Comparison of ENCODE assay signal across 16 cellular contexts in the genomic region with DNA sequence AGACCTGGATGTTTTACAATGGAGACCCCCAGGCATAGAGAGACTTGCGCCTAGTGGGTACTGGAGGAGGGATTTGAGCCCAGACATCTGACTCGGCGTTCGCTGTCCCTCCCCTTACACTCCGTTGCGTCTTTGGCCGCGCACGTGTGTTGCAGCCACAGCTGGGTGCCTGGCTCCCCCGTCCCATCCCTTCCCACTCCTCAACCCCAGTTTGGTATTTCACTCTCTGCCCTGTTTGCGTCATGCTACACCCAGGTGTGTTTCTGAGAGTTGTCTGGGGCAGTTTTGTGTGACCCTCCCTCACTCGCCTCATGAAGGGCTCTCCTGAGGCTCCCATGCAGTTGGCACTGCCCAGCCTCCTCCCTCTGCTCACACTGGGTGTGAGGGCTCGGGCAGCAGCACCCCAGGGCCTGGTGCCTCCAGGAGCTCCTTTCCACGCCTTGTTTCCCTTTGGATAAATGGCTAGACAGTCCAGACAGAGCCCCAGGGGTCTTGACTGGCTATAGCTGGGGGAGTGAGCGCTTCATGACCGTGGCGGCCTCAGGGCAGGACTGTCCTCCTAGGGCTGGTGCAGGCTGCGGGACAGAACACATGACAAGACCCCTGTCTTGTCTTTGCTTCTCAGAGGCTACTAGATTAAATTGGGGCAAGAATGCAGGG. TPM values are rescaled to one million over a fixed set of nuclear protein-coding genes. Genes with fewer than 3 reads are reported as not detected.
A peak's percentile ranks its signal among the peaks of the same experiment; 100 is the strongest.
DNase-seq lines count a peak whose midpoint lies in the region; ATAC-seq, FAIRE-seq and TF ChIP-seq lines count a peak whose summit lies in the region.
"Had no signal": no experiment of that assay in that cellular context is flagged by ENCODE, and none has a peak within 500 bp of the region (broad histone marks: within the 10 kb centered on the region; RNA-seq: fewer than 3 reads in every experiment).

No MANE protein-coding gene starts in this region.

- no peak overlapping the region for H3K9ac ChIP-seq in neural progenitor cell
- H3K9ac ChIP-seq in kidney (ENCODE audit: low read length in 2 of 2), result no peak overlapping the region

- H3K27me3 ChIP-seq in CD4-positive, alpha-beta memory T cell (ENCODE audit: insufficient read depth, low read length), result no peaks in the 10 kb centered on the region
- no peaks in the 10 kb centered on the region for H3K27me3 ChIP-seq in ascending aorta
- no peaks in the 10 kb centered on the region for H3K27me3 ChIP-seq in neural progenitor cell
- H3K27me3 ChIP-seq: cardiac muscle cell had no signal

- peaks cover 100% of the 10 kb centered on the region for H3K4me1 Mint-ChIP-seq in activated CD4-positive, alpha-beta T cell treated with anti-CD3 and anti-CD28 coated beads for 36 hours
- H3K4me1 Mint-ChIP-seq in CD4-positive, alpha-beta memory T cell, result peaks cover 54 to 99% (median 84%) of the 10 kb centered on the region in 4 donors
- H3K4me1 Mint-ChIP-seq in neural progenitor cell, result peaks cover 5% of the 10 kb centered on the region
- H3K4me1 Mint-ChIP-seq: nephron had no signal

- no peaks in the 10 kb centered on the region for H3K27me3 Mint-ChIP-seq in activated CD4-positive, alpha-beta T cell treated with anti-CD3 and anti-CD28 coated beads for 36 hours
- H3K27me3 Mint-ChIP-seq in CD4-positive, alpha-beta memory T cell, result no peaks in the 10 kb centered on the region
- peaks cover 13% of the 10 kb centered on the region for H3K27me3 Mint-ChIP-seq in neural progenitor cell (ENCODE audit: insufficient read depth, low read depth)

- no peaks in the 10 kb centered on the region for H3F3A ChIP-seq in neural progenitor cell (ENCODE audit: low read depth)

- peak overlapping the region; percentile 53 for H3K4me3 Mint-ChIP-seq in activated CD4-positive, alpha-beta T cell treated with anti-CD3 and anti-CD28 coated beads for 36 hours
- peak overlapping the region; percentile 86 to 99 (median 96) for H3K4me3 Mint-ChIP-seq in CD4-positive, alpha-beta memory T cell
- H3K4me3 Mint-ChIP-seq in neural progenitor cell, result no peak overlapping the region
- H3K4me3 Mint-ChIP-seq: nephron; stimulated activated naive B cell treated with anti-CD40 and anti-IgM and Interleukin-4, amounts not matched to agents 10 μg/mL and 1 μg/mL and 100 μg/mL, for 72 hours had no signal

- H3K9me2 ChIP-seq in OCI-LY7 (ENCODE audit: insufficient read depth, low read length), result no peaks in the 10 kb centered on the region

- ATAC-seq in activated CD4-positive, alpha-beta T cell treated with anti-CD3 and anti-CD28 coated beads for 36 hours, result no peak
- ATAC-seq in HG02610 (IDR thresholded peaks at IDR 0.05; ENCODE audit: unreplicated experiment), result no peak

- H4K20me1 ChIP-seq in neural progenitor cell (ENCODE audit: low read depth) (peaks cover 65% of the 10 kb centered on the region), OCI-LY7 (ENCODE audit: insufficient read depth, low read length) (no peaks in the 10 kb centered on the region)

- H2AFZ ChIP-seq in neural progenitor cell (replicated peaks) (no peak overlapping the region), OCI-LY7 (ENCODE audit: low read length) (no peak overlapping the region)

- no peak overlapping the region for H3K4me2 ChIP-seq in neural progenitor cell
- no peak overlapping the region for H3K4me2 ChIP-seq in OCI-LY7 (ENCODE audit: low read length)
- H3K4me2 ChIP-seq: A549 had no signal

- peak overlapping the region; percentile 91 for H3K27ac Mint-ChIP-seq in activated CD4-positive, alpha-beta T cell treated with anti-CD3 and anti-CD28 coated beads for 36 hours
- peak overlapping the region; percentile 95 to 99 (median 98) for H3K27ac Mint-ChIP-seq in CD4-positive, alpha-beta memory T cell
- peak overlapping the region; percentile 37 for H3K27ac Mint-ChIP-seq in neural progenitor cell
- H3K27ac Mint-ChIP-seq: nephron had no signal

- intact Hi-C loops in activated CD4-positive, alpha-beta T cell treated with anti-CD3 and anti-CD28 coated beads for 36 hours (cut with DNase I, micrococcal nuclease), result loop anchor here in 1 of 2 experiments (1.0 kb wide), 1 partner anchor 10 kb away; no protein-coding TSS in a partner anchor
- intact Hi-C loops in CD4-positive, alpha-beta memory T cell (cut with micrococcal nuclease), result no loop called here
- intact Hi-C loops in ascending aorta (cut with DNase I), result loop anchor here (5.0 kb wide), 1 partner anchor 71 kb away; no protein-coding TSS in a partner anchor
- intact Hi-C loops in OCI-LY7 (cut with micrococcal nuclease; ENCODE audit: unreplicated experiment), result no loop called here
- intact Hi-C loops in kidney (cut with DNase I), result no loop called here

- H3K27ac ChIP-seq in CD4-positive, alpha-beta memory T cell (ENCODE audit: low read depth, low read length), result peak overlapping the region; percentile 97
- H3K27ac ChIP-seq in ascending aorta (peak overlapping the region in 1 of 2 donors; percentile 25), neural progenitor cell (no peak overlapping the region), OCI-LY7 (ENCODE audit: low read depth, low read length, poor library complexity, severe bottlenecking) (no peak overlapping the region), kidney (ENCODE audit: low read depth in 2 of 2, low read length in 2 of 2) (no peak overlapping the region)
- H3K27ac ChIP-seq: cardiac muscle cell, WERI-Rb-1 had no signal

- CTCF ChIA-PET in activated CD4-positive, alpha-beta T cell treated with anti-CD3 and anti-CD28 coated beads for 36 hours (lab: Charles Lee), result interaction anchor here (1.0 to 10.3 kb wide), 8 partner anchors 8 to 88 kb away, joined by 3 to 92 read pairs (median 16); a partner anchor contains a TSS
- CTCF ChIA-PET in CD4-positive, alpha-beta memory T cell (lab: Charles Lee; ENCODE audit: partially characterized antibody), result interaction anchor here (11.1 kb wide), 1 partner anchor 86 kb away, joined by 113 read pairs; no protein-coding TSS in a partner anchor
- CTCF ChIA-PET in OCI-LY7 (lab: Charles Lee; ENCODE audit: unreplicated experiment), result no interaction called here

- H3K36me3 ChIP-seq in CD4-positive, alpha-beta memory T cell (ENCODE audit: insufficient read depth, low read length), result peaks cover 68% of the 10 kb centered on the region
- peaks cover 6 to 13% of the 10 kb centered on the region in 2 donors for H3K36me3 ChIP-seq in ascending aorta
- H3K36me3 ChIP-seq in neural progenitor cell, result no peaks in the 10 kb centered on the region
- no peaks in the 10 kb centered on the region for H3K36me3 ChIP-seq in OCI-LY7 (ENCODE audit: insufficient read depth, low read length)
- peaks cover 0 to 3% of the 10 kb centered on the region in 2 donors for H3K36me3 ChIP-seq in kidney (ENCODE audit: control insufficient read depth in 1 of 2, insufficient read depth in 2 of 2, low read length in 2 of 2)
- H3K36me3 ChIP-seq: cardiac muscle cell had no signal

- H3K9me3 ChIP-seq in CD4-positive, alpha-beta memory T cell (ENCODE audit: control insufficient read depth in 1 of 2, low read length in 2 of 2), result no peaks in the 10 kb centered on the region
- no peaks in the 10 kb centered on the region for H3K9me3 ChIP-seq in ascending aorta
- H3K9me3 ChIP-seq in neural progenitor cell (ENCODE audit: low read depth), result no peaks in the 10 kb centered on the region
- no peaks in the 10 kb centered on the region for H3K9me3 ChIP-seq in OCI-LY7 (ENCODE audit: low read length)
- H3K9me3 ChIP-seq in kidney (ENCODE audit: control insufficient read depth in 1 of 2, low read length in 2 of 2), result no peaks in the 10 kb centered on the region
- H3K9me3 ChIP-seq: A549 had no signal

- H3K4me1 ChIP-seq in CD4-positive, alpha-beta memory T cell (ENCODE audit: insufficient read depth, low read length), result peaks cover 100% of the 10 kb centered on the region
- H3K4me1 ChIP-seq in ascending aorta, result peaks cover 10 to 33% of the 10 kb centered on the region in 2 donors
- no peaks in the 10 kb centered on the region for H3K4me1 ChIP-seq in neural progenitor cell
- H3K4me1 ChIP-seq in OCI-LY7 (ENCODE audit: insufficient read depth, low read length, poor library complexity, severe bottlenecking), result peaks cover 22% of the 10 kb centered on the region
- H3K4me1 ChIP-seq in kidney (ENCODE audit: control insufficient read depth in 1 of 2, insufficient read depth in 1 of 2, low read depth in 1 of 2, low read length in 2 of 2), result peaks cover 4 to 8% of the 10 kb centered on the region in 2 donors

- no TSS peak for BruUV-seq in OCI-LY7 (replicated peaks; lab: Mats Ljungman, UMichigan)

- no peaks in the 10 kb centered on the region for H3K79me2 ChIP-seq in neural progenitor cell (ENCODE audit: low read depth)
- no peaks in the 10 kb centered on the region for H3K79me2 ChIP-seq in OCI-LY7 (ENCODE audit: insufficient read depth, low read depth, low read length)

- POLR2A ChIA-PET in activated CD4-positive, alpha-beta T cell treated with anti-CD3 and anti-CD28 coated beads for 36 hours (lab: Charles Lee), result interaction anchor here (0.9 to 1.7 kb wide), 3 partner anchors 11 to 14 kb away, joined by 3 to 9 read pairs (median 5); no protein-coding TSS in a partner anchor
- POLR2A ChIA-PET in CD4-positive, alpha-beta memory T cell (lab: Charles Lee; ENCODE audit: partially characterized antibody), result interaction anchor here (1.5 to 22.2 kb wide), 6 partner anchors 48 to 123 kb away, joined by 8 to 192 read pairs (median 12); a partner anchor contains a TSS
- POLR2A ChIA-PET in OCI-LY7 (lab: Charles Lee), result no interaction called here

- peak; percentile 66 for DNase-seq in activated CD4-positive, alpha-beta T cell treated with anti-CD3 and anti-CD28 coated beads for 36 hours
- DNase-seq in activated CD4-positive, alpha-beta T cell treated with anti-CD3 and anti-CD28 coated beads, Interleukin-2, amount 50 U/mL, for 1 hour, result no peak
- peak in 1 of 5 donors; percentile 57 for DNase-seq in CD4-positive, alpha-beta memory T cell
- no peak for DNase-seq in ascending aorta (ENCODE audit: low spot score in 2 of 2)
- no peak for DNase-seq in neural progenitor cell (ENCODE audit: low spot score)
- no peak for DNase-seq in OCI-LY7 (ENCODE audit: low spot score)
- no peak for DNase-seq in kidney
- DNase-seq: NCI-H1048, retina, WERI-Rb-1 had no signal

- TF ChIP-seq CTCF in ascending aorta (IDR thresholded peaks at IDR 0.05) (no peak), neural progenitor cell (IDR thresholded peaks at IDR 0.05) (no peak), OCI-LY7 (conservative IDR thresholded peaks at IDR 0.05; ENCODE audit: low read length) (no peak), kidney (IDR thresholded peaks at IDR 0.05; ENCODE audit: borderline replicate concordance, extremely low read depth, insufficient read depth) (no peak)

- peaks cover 57% of the 10 kb centered on the region for H3K36me3 Mint-ChIP-seq in activated CD4-positive, alpha-beta T cell treated with anti-CD3 and anti-CD28 coated beads for 36 hours (ENCODE audit: low read depth)
- peaks cover 66 to 92% of the 10 kb centered on the region in 2 donors for H3K36me3 Mint-ChIP-seq in CD4-positive, alpha-beta memory T cell
- peaks cover 4% of the 10 kb centered on the region for H3K36me3 Mint-ChIP-seq in neural progenitor cell

- no peak for FAIRE-seq in kidney (lab: Jason Lieb, UNC)
- FAIRE-seq: A549, D721Med had no signal

- peak overlapping the region; percentile 54 to 68 for H3K4me3 ChIP-seq in CD4-positive, alpha-beta memory T cell (ENCODE audit: low read length in 2 of 2)
- H3K4me3 ChIP-seq in ascending aorta (peak overlapping the region; percentile 4 to 28), neural progenitor cell (no peak overlapping the region), OCI-LY7 (ENCODE audit: low read depth, low read length, poor library complexity, severe bottlenecking) (no peak overlapping the region), kidney (ENCODE audit: low read length in 2 of 2) (no peak overlapping the region)
- H3K4me3 ChIP-seq: A549, cardiac muscle cell had no signal

- H3K9me3 Mint-ChIP-seq in activated CD4-positive, alpha-beta T cell treated with anti-CD3 and anti-CD28 coated beads for 36 hours (ENCODE audit: low read depth), result no peaks in the 10 kb centered on the region
- H3K9me3 Mint-ChIP-seq in CD4-positive, alpha-beta memory T cell, result no peaks in the 10 kb centered on the region
- no peaks in the 10 kb centered on the region for H3K9me3 Mint-ChIP-seq in neural progenitor cell
- H3K9me3 Mint-ChIP-seq: nephron; stimulated activated naive B cell treated with anti-CD40 and anti-IgM and Interleukin-4, amounts not matched to agents 10 μg/mL and 1 μg/mL and 100 μg/mL, for 72 hours had no signal

RNA-seq across cellular contexts. Expression of a gene that starts 13.6 kb away (rescaled TPM):
- total RNA-seq in activated CD4-positive, alpha-beta T cell treated with anti-CD3 and anti-CD28 coated beads for 36 hours, result 100 to 1,000 TPM in 1 of 2 experiments, 10 to 100 TPM in 1; 94.8 to 117 TPM
- 100 to 1,000 TPM; 770 to 841 TPM for total RNA-seq in CD4-positive, alpha-beta memory T cell
- 100 to 1,000 TPM; 102 to 474 TPM for polyA plus RNA-seq in CD4-positive, alpha-beta memory T cell
- total RNA-seq in ascending aorta (12.1 TPM), neural progenitor cell (ENCODE audit: low replicate concordance) (0.73 and 1.8 TPM in 2 replicates), OCI-LY7 (2022) (0.97 and 1.9 TPM in 2 replicates), kidney (15.6 TPM)
- 0.39 and 1.1 TPM in 2 replicates for total RNA-seq in OCI-LY7 (2014; rRNA removed; shearing (Covaris generic))
- polyA plus RNA-seq in kidney (ENCODE audit: insufficient read depth, low read depth, low replicate concordance), result 1.2 TPM

RNA-seq across cellular contexts. Expression of a gene that starts 48.6 kb away (rescaled TPM):
- 100 to 1,000 TPM; 218 to 265 TPM for total RNA-seq in activated CD4-positive, alpha-beta T cell treated with anti-CD3 and anti-CD28 coated beads for 36 hours
- total RNA-seq in CD4-positive, alpha-beta memory T cell, result 100 to 1,000 TPM; 234 to 246 TPM
- 1,000 to 10,000 TPM; 1,076 to 1,639 TPM for polyA plus RNA-seq in CD4-positive, alpha-beta memory T cell
- 144 TPM for total RNA-seq in ascending aorta
- 507 and 758 TPM in 2 replicates for total RNA-seq in neural progenitor cell (ENCODE audit: low replicate concordance)
- total RNA-seq in OCI-LY7 (2014; rRNA removed; shearing (Covaris generic)), result 129 and 142 TPM in 2 replicates
- total RNA-seq in OCI-LY7 (2022), result 188 and 204 TPM in 2 replicates
- 380 TPM for total RNA-seq in kidney
- polyA plus RNA-seq in kidney (ENCODE audit: insufficient read depth, low read depth, low replicate concordance), result 848 TPM

Comparison
In these comparisons a context has a peak if more than half of its experiments do, and no peak if none do; other contexts are left out.
1. H3K27ac Mint-ChIP-seq: peak in every context shown above with its lines; median percentile 98 in CD4-positive, alpha-beta memory T cell; 91 in activated CD4-positive, alpha-beta T cell treated with anti-CD3 and anti-CD28 coated beads for 36 hours; 37 in neural progenitor cell.
2. H3K4me3 ChIP-seq: peak in CD4-positive, alpha-beta memory T cell (2 of 2) and ascending aorta (2 of 2); none in neural progenitor cell (single experiment), OCI-LY7 (single experiment) and kidney (0 of 2).
3. RNA of a gene that starts 13.6 kb away (total RNA-seq): 770 to 841 TPM in CD4-positive, alpha-beta memory T cell; 94.8 to 117 TPM in activated CD4-positive, alpha-beta T cell treated with anti-CD3 and anti-CD28 coated beads for 36 hours, 15.6 TPM in kidney (single experiment), 12.1 TPM in ascending aorta (single experiment), 0.39 to 1.9 TPM in OCI-LY7 and 0.73 to 1.8 TPM in neural progenitor cell; every median in the first group is over 4 times any median in the second.